Comparison of ENCODE assay signal across 9 cellular contexts in genomic region chr2:108635630-108636354, GRCh38.
A peak's percentile ranks its signal among the peaks of the same experiment; 100 is the strongest.
DNase-seq lines count a peak whose midpoint lies in the region; ATAC-seq and TF ChIP-seq lines count a peak whose summit lies in the region.
"Had no signal": no experiment of that assay in that cellular context is flagged by ENCODE, and none has a peak within 500 bp of the region (broad histone marks: within the 10 kb centered on the region; RNA-seq: fewer than 3 reads in every experiment).

No MANE protein-coding gene starts in this region.

- H3K9me3 ChIP-seq in left lung = no peaks in the 10 kb centered on the region
- no peaks in the 10 kb centered on the region for H3K9me3 ChIP-seq in SJCRH30 (replicated peaks)
- H3K9me3 ChIP-seq: BLaER1 treated with 17β-estradiol and CSF1 and Interleukin-3, amounts not matched to agents 10 nM and 100 nM had no signal

- ATAC-seq in GM21528 (IDR thresholded peaks at IDR 0.05; ENCODE audit: low FRiP score, unreplicated experiment) = peak; percentile 20
- ATAC-seq in left lung = no peak
- ATAC-seq in GM21381 (IDR thresholded peaks at IDR 0.05; ENCODE audit: unreplicated experiment) = no peak

- intact Hi-C loops in CD14-positive monocyte (cut with micrococcal nuclease) = loop anchor here in 1 of 2 donors (2.0 kb wide), 1 partner anchor 41 kb away; no protein-coding TSS in a partner anchor
- intact Hi-C loops in left lung (cut with DNase I) = no loop called here

- peaks cover 33 to 40% of the 10 kb centered on the region in 2 donors for H3K36me3 Mint-ChIP-seq in CD14-positive monocyte

- peaks cover 64% of the 10 kb centered on the region for H3K4me1 Mint-ChIP-seq in CD14-positive monocyte

- H3K4me3 Mint-ChIP-seq in CD14-positive monocyte = no peak overlapping the region

- H3K27me3 Mint-ChIP-seq in CD14-positive monocyte (ENCODE audit: low read depth in 3 of 3) = peaks cover 0 to 1% (median 0%) of the 10 kb centered on the region in 3 donors

- POLR2A ChIA-PET in RWPE1 (lab: Yijun Ruan, JAX; ENCODE audit: low non-redundant PET) = no interaction called here

- peak overlapping the region; percentile 93 to 99 (median 98) for H3K27ac Mint-ChIP-seq in CD14-positive monocyte

- TF ChIP-seq CTCF in CD14-positive monocyte (IDR thresholded peaks at IDR 0.05) (no peak), RWPE1 (conservative IDR thresholded peaks at IDR 0.05; ENCODE audit: low read depth) (no peak), left lung (IDR thresholded peaks at IDR 0.05) (no peak)

- CTCF ChIA-PET in RWPE1 (lab: Yijun Ruan, JAX) = interaction anchor here (0.6 to 2.1 kb wide), 14 partner anchors 9 to 274 kb away, joined by 3 to 38 read pairs (median 8); no protein-coding TSS in a partner anchor

- H3K9me3 Mint-ChIP-seq in CD14-positive monocyte = no peaks in the 10 kb centered on the region

- DNase-seq in CD14-positive monocyte (ENCODE audit: low spot score) (no peak), RWPE1 (ENCODE audit: low spot score) (no peak), left lung (peak in 1 of 2 donors; percentile 29), SJCRH30 (no peak), NCI-H2227 treated with DMSO at 0.1 percent for 48 hours (lab: John Stamatoyannopoulos, UW) (no peak), NCI-H2107 treated with DMSO at 0.1 percent for 48 hours (lab: John Stamatoyannopoulos, UW; ENCODE audit: unreplicated experiment) (no peak)

- H3K27ac ChIP-seq in RWPE1 = peak overlapping the region; percentile 47
- H3K27ac ChIP-seq in left lung = peak overlapping the region; percentile 71 to 83
- H3K27ac ChIP-seq in SJCRH30 = no peak overlapping the region

- H3K4me3 ChIP-seq in left lung (no peak overlapping the region), SJCRH30 (no peak overlapping the region)
- H3K4me3 ChIP-seq: BLaER1 treated with 17β-estradiol and CSF1 and Interleukin-3, amounts not matched to agents 10 nM and 100 nM had no signal

- no peaks in the 10 kb centered on the region for H3K36me3 ChIP-seq in left lung
- H3K36me3 ChIP-seq in SJCRH30 = no peaks in the 10 kb centered on the region

- H3K4me1 ChIP-seq in left lung (peaks cover 48 to 93% of the 10 kb centered on the region in 2 donors), SJCRH30 (peaks cover 20% of the 10 kb centered on the region)

- H3K27me3 ChIP-seq in left lung = no peaks in the 10 kb centered on the region
- H3K27me3 ChIP-seq in SJCRH30 = no peaks in the 10 kb centered on the region
- H3K27me3 ChIP-seq: BLaER1 treated with 17β-estradiol and CSF1 and Interleukin-3, amounts not matched to agents 10 nM and 100 nM had no signal
